In the genomic region with DNA sequence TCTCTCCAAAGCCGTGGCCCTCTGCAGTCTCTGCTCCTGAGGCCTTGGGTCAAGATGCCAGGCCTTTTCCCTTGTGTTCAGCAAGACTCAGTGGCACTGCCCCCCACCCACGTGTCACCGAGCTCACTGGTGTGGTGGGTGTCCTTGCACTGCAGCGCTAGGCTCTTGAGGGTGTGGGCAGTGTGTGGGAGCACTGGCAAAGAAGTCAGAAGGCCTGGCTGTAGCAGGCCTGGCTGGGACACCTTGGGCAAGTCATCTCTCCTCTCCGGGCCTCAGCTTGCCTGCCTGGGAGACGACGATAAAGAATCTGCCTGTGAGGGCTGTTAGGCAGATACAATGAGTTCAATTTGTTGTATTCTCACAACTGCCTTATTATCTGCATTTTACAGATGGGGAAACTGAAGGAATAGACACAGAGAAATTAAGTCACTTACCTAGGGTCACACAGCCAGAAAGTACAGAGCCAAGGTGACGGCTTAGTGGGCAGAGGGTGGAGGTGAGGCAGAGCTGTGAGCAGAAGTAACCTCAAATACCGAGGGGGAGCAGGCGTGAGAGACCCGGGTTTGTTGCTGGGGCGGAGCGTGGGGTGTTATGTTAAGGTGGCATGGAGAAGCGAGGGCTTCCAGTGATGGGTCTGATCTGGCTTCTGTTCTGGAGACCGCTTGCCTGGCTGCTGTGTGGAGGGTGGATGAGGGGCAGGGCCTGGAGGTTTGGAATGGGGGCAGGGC, we compare ENCODE assay signal across 9 cellular contexts. TPM values are rescaled to one million over a fixed set of nuclear protein-coding genes. Genes with fewer than 3 reads are reported as not detected.
DNase-seq lines count a peak whose midpoint lies in the region; ATAC-seq, FAIRE-seq and TF ChIP-seq lines count a peak whose summit lies in the region.
"Had no signal": no experiment of that assay in that cellular context is flagged by ENCODE, and none has a peak within 500 bp of the region (broad histone marks: within the 10 kb centered on the region; RNA-seq: fewer than 3 reads in every experiment).

No MANE protein-coding gene starts in this region.

- peak overlapping the region; percentile 63 for H3K27ac Mint-ChIP-seq in activated CD4-positive, alpha-beta T cell treated with anti-CD3 and anti-CD28 coated beads, Interleukin-2, amount 10 ng/mL, durations not matched to agents 24 days and 14 days
- H3K27ac Mint-ChIP-seq in activated naive CD8-positive, alpha-beta T cell treated with anti-CD3 and anti-CD28 coated beads for 36 hours: peak overlapping the region; percentile 46

- no peak overlapping the region for H3K27ac ChIP-seq in kidney (ENCODE audit: low read depth in 2 of 2, low read length in 2 of 2)
- peak overlapping the region in 1 of 2 donors; percentile 63 for H3K27ac ChIP-seq in testis

- no peak for TF ChIP-seq CTCF in kidney (IDR thresholded peaks at IDR 0.05; ENCODE audit: borderline replicate concordance, extremely low read depth, insufficient read depth)
- TF ChIP-seq CTCF in testis (IDR thresholded peaks at IDR 0.05): no peak

- H3K36me3 ChIP-seq in kidney (ENCODE audit: control insufficient read depth in 1 of 2, insufficient read depth in 2 of 2, low read length in 2 of 2) (peaks cover 0 to 3% of the 10 kb centered on the region in 2 donors), testis (ENCODE audit: low read depth, missing control alignments) (no peaks in the 10 kb centered on the region)

- peak overlapping the region; percentile 64 to 84 for H3K4me3 ChIP-seq in kidney (ENCODE audit: low read length in 2 of 2)
- peak overlapping the region; percentile 70 to 77 for H3K4me3 ChIP-seq in testis

- H3K27me3 ChIP-seq in testis: no peaks in the 10 kb centered on the region

- ATAC-seq in GM21526 (IDR thresholded peaks at IDR 0.05; ENCODE audit: low FRiP score, unreplicated experiment) (no peak), left lobe of liver (no peak)

- peaks cover 50% of the 10 kb centered on the region for H3K4me1 Mint-ChIP-seq in activated CD4-positive, alpha-beta T cell treated with anti-CD3 and anti-CD28 coated beads, Interleukin-2, amount 10 ng/mL, durations not matched to agents 24 days and 14 days
- H3K4me1 Mint-ChIP-seq in activated naive CD8-positive, alpha-beta T cell treated with anti-CD3 and anti-CD28 coated beads for 36 hours: peaks cover 51% of the 10 kb centered on the region

- H3K27me3 Mint-ChIP-seq in activated CD4-positive, alpha-beta T cell treated with anti-CD3 and anti-CD28 coated beads, Interleukin-2, amount 10 ng/mL, durations not matched to agents 24 days and 14 days: peaks cover 3% of the 10 kb centered on the region
- peaks cover 5% of the 10 kb centered on the region for H3K27me3 Mint-ChIP-seq in activated naive CD8-positive, alpha-beta T cell treated with anti-CD3 and anti-CD28 coated beads for 36 hours

- intact Hi-C loops in activated CD4-positive, alpha-beta T cell treated with anti-CD3 and anti-CD28 coated beads, Interleukin-2, amount 10 ng/mL, durations not matched to agents 24 days and 14 days (cut with micrococcal nuclease): loop anchor here (5.0 kb wide), 1 partner anchor 359 kb away; the partner anchor contains the start of gene UIMC1
- intact Hi-C loops in kidney (cut with DNase I) (no loop called here), testis (cut with DNase I; ENCODE audit: low total_unique reads) (no loop called here)

- H3K4me3 Mint-ChIP-seq in activated CD4-positive, alpha-beta T cell treated with anti-CD3 and anti-CD28 coated beads, Interleukin-2, amount 10 ng/mL, durations not matched to agents 24 days and 14 days: peak overlapping the region; percentile 91
- H3K4me3 Mint-ChIP-seq in activated naive CD8-positive, alpha-beta T cell treated with anti-CD3 and anti-CD28 coated beads for 36 hours: peak overlapping the region; percentile 86

- peak; percentile 70 for DNase-seq in activated CD4-positive, alpha-beta T cell treated with anti-CD3 and anti-CD28 coated beads, Interleukin-2, amount 10 ng/mL, durations not matched to agents 24 days and 14 days
- no peak for DNase-seq in activated CD4-positive, alpha-beta T cell treated with anti-CD3 and anti-CD28 coated beads for 48 hours
- peak; percentile 44 for DNase-seq in activated naive CD8-positive, alpha-beta T cell treated with anti-CD3 and anti-CD28 coated beads for 36 hours
- DNase-seq in kidney (peak; percentile 52), testis (no peak), NCI-H2107 (lab: John Stamatoyannopoulos, UW) (no peak), left lobe of liver (ENCODE audit: low spot score) (no peak)

- peaks cover 23% of the 10 kb centered on the region for H3K36me3 Mint-ChIP-seq in activated CD4-positive, alpha-beta T cell treated with anti-CD3 and anti-CD28 coated beads, Interleukin-2, amount 10 ng/mL, durations not matched to agents 24 days and 14 days (ENCODE audit: low read depth)
- peaks cover 16% of the 10 kb centered on the region for H3K36me3 Mint-ChIP-seq in activated naive CD8-positive, alpha-beta T cell treated with anti-CD3 and anti-CD28 coated beads for 36 hours

- TF ChIP-seq POLR2A in testis (IDR thresholded peaks at IDR 0.05): no peak

- FAIRE-seq in kidney (lab: Jason Lieb, UNC): no peak

- WGBS in testis, 2 donors: 65 to 76% methylated on average over 12 to 14 of the region's 15 CpGs

- peaks cover 7 to 11% of the 10 kb centered on the region in 2 donors for H3K4me1 ChIP-seq in kidney (ENCODE audit: control insufficient read depth in 1 of 2, insufficient read depth in 1 of 2, low read depth in 1 of 2, low read length in 2 of 2)
- H3K4me1 ChIP-seq in testis: peaks cover 45% of the 10 kb centered on the region

- H3K9me3 ChIP-seq in kidney (ENCODE audit: control insufficient read depth in 1 of 2, low read length in 2 of 2) (no peaks in the 10 kb centered on the region), testis (no peaks in the 10 kb centered on the region)

- peaks cover 4% of the 10 kb centered on the region for H3K9me3 Mint-ChIP-seq in activated CD4-positive, alpha-beta T cell treated with anti-CD3 and anti-CD28 coated beads, Interleukin-2, amount 10 ng/mL, durations not matched to agents 24 days and 14 days
- H3K9me3 Mint-ChIP-seq in activated naive CD8-positive, alpha-beta T cell treated with anti-CD3 and anti-CD28 coated beads for 36 hours: no peaks in the 10 kb centered on the region

- peak overlapping the region in 1 of 2 donors; percentile 65 for H3K9ac ChIP-seq in kidney (ENCODE audit: low read length in 2 of 2)

RNA-seq across cellular contexts. Expression of gene TSPAN17, which starts 1.3 kb away (rescaled TPM):
- 29.3 and 32.0 TPM in 2 replicates for total RNA-seq in activated CD4-positive, alpha-beta T cell treated with anti-CD3 and anti-CD28 coated beads, Interleukin-2, amount 10 ng/mL, durations not matched to agents 24 days and 14 days
- 10 to 100 TPM; 25.3 to 28.6 TPM for total RNA-seq in activated naive CD8-positive, alpha-beta T cell treated with anti-CD3 and anti-CD28 coated beads for 36 hours
- total RNA-seq in kidney (34.3 TPM), testis (10 to 100 TPM; 31.7 to 51.7 TPM), left lobe of liver (13.7 TPM)
- polyA plus RNA-seq in kidney (ENCODE audit: insufficient read depth, low read depth, low replicate concordance) (32.1 TPM), testis (ENCODE audit: insufficient read depth, low read depth, low replicate concordance) (57.0 TPM)

RNA-seq across cellular contexts. Expression of gene EIF4E1B, which starts 18.2 kb away (rescaled TPM):
- not detected in 2 replicates for total RNA-seq in activated CD4-positive, alpha-beta T cell treated with anti-CD3 and anti-CD28 coated beads, Interleukin-2, amount 10 ng/mL, durations not matched to agents 24 days and 14 days
- total RNA-seq in activated naive CD8-positive, alpha-beta T cell treated with anti-CD3 and anti-CD28 coated beads for 36 hours: not detected
- not detected for total RNA-seq in kidney
- not detected for polyA plus RNA-seq in kidney (ENCODE audit: insufficient read depth, low read depth, low replicate concordance)
- total RNA-seq in testis: 1 to 10 TPM in 1 of 2 donors, under 1 TPM in 1; 0.99 to 2.4 TPM
- 1.0 TPM for polyA plus RNA-seq in testis (ENCODE audit: insufficient read depth, low read depth, low replicate concordance)
- total RNA-seq in left lobe of liver: not detected
- total RNA-seq: right cardiac atrium had no signal
- polyA plus RNA-seq: right cardiac atrium had no signal

RNA-seq across cellular contexts. Expression of gene SNCB, which starts 18.3 kb away (rescaled TPM):
- total RNA-seq in activated CD4-positive, alpha-beta T cell treated with anti-CD3 and anti-CD28 coated beads, Interleukin-2, amount 10 ng/mL, durations not matched to agents 24 days and 14 days: not detected in 2 replicates
- under 1 TPM; 0.46 to 0.80 TPM for total RNA-seq in activated naive CD8-positive, alpha-beta T cell treated with anti-CD3 and anti-CD28 coated beads for 36 hours
- total RNA-seq in kidney (not detected), testis (under 1 TPM; 0.31 to 0.74 TPM), left lobe of liver (not detected)
- polyA plus RNA-seq in kidney (ENCODE audit: insufficient read depth, low read depth, low replicate concordance) (not detected), testis (ENCODE audit: insufficient read depth, low read depth, low replicate concordance) (0.62 TPM)

RNA-seq across cellular contexts. Expression of gene GPRIN1, which starts 38.7 kb away (rescaled TPM):
- total RNA-seq in activated CD4-positive, alpha-beta T cell treated with anti-CD3 and anti-CD28 coated beads, Interleukin-2, amount 10 ng/mL, durations not matched to agents 24 days and 14 days: 3.7 TPM in 2 replicates
- total RNA-seq in activated naive CD8-positive, alpha-beta T cell treated with anti-CD3 and anti-CD28 coated beads for 36 hours: 1 to 10 TPM; 1.5 to 1.7 TPM
- 1.3 TPM for total RNA-seq in kidney
- polyA plus RNA-seq in kidney (ENCODE audit: insufficient read depth, low read depth, low replicate concordance): 0.45 TPM
- 1 to 10 TPM; 5.7 to 8.4 TPM for total RNA-seq in testis
- polyA plus RNA-seq in testis (ENCODE audit: insufficient read depth, low read depth, low replicate concordance): 2.5 TPM
- total RNA-seq in left lobe of liver: 0.18 TPM

Comparison
In these comparisons a context has a peak if more than half of its experiments do, and no peak if none do; other contexts are left out.
1. DNase-seq: peak in activated CD4-positive, alpha-beta T cell treated with anti-CD3 and anti-CD28 coated beads, Interleukin-2, amount 10 ng/mL, durations not matched to agents 24 days and 14 days (single experiment), activated naive CD8-positive, alpha-beta T cell treated with anti-CD3 and anti-CD28 coated beads for 36 hours (single experiment) and kidney (single experiment); none in activated CD4-positive, alpha-beta T cell treated with anti-CD3 and anti-CD28 coated beads for 48 hours (single experiment), testis (single experiment), NCI-H2107 (single experiment) and left lobe of liver (single experiment).